ENCODE assay signal across 9 cellular contexts in genomic region chr18:62249478-62250097, GRCh38.
DNase-seq lines count a peak whose midpoint lies in the region; ATAC-seq lines count a peak whose summit lies in the region.
"Had no signal": no experiment of that assay in that cellular context is flagged by ENCODE, and none has a peak within 500 bp of the region (broad histone marks: within the 10 kb centered on the region; RNA-seq: fewer than 3 reads in every experiment).

No MANE protein-coding gene starts in this region.

- H3K27ac Mint-ChIP-seq in central memory CD8-positive, alpha-beta T cell (ENCODE audit: low read depth): no peak overlapping the region
- H3K27ac Mint-ChIP-seq: dendritic cell treated with granulocyte-macrophage colony-stimulating factor and Interleukin-4, amounts not matched to agents 40 ng/mL and 50 ng/mL, for 4 days had no signal

- ATAC-seq in HG02798 (IDR thresholded peaks at IDR 0.05; ENCODE audit: poor library complexity, unreplicated experiment) (peak; percentile 66), HG02759 (IDR thresholded peaks at IDR 0.05; ENCODE audit: unreplicated experiment) (no peak)
- ATAC-seq in central memory CD8-positive, alpha-beta T cell (replicated peaks; ENCODE audit: extremely low read depth, poor library complexity, severe bottlenecking): no peak

- no peaks in the 10 kb centered on the region for H3K27me3 Mint-ChIP-seq in central memory CD8-positive, alpha-beta T cell
- H3K27me3 Mint-ChIP-seq: dendritic cell treated with granulocyte-macrophage colony-stimulating factor and Interleukin-4, amounts not matched to agents 40 ng/mL and 50 ng/mL, for 4 days had no signal

- DNase-seq in EL (peak; percentile 67), NCI-H2196 (lab: John Stamatoyannopoulos, UW; ENCODE audit: unreplicated experiment) (peak; percentile 80), kidney tubule cell (ENCODE audit: low spot score) (peak; percentile 77)
- DNase-seq in activated CD4-positive, CD25-positive, alpha-beta regulatory T cell (lab: John Stamatoyannopoulos, UW): peak; percentile 24 to 58 (median 47)
- DNase-seq in central memory CD8-positive, alpha-beta T cell (ENCODE audit: low spot score in 2 of 2): peak; percentile 37 to 41
- DNase-seq in stimulated activated CD4-positive, alpha-beta T cell treated with anti-CD3 and anti-CD28 coated beads, Interleukin-2, amount 100 ng/mL, for 4 hours (ENCODE audit: low read depth): peak; percentile 67

- H3K4me1 Mint-ChIP-seq in central memory CD8-positive, alpha-beta T cell: no peaks in the 10 kb centered on the region

- H3K9me3 Mint-ChIP-seq in central memory CD8-positive, alpha-beta T cell: no peaks in the 10 kb centered on the region
- H3K9me3 Mint-ChIP-seq: dendritic cell treated with granulocyte-macrophage colony-stimulating factor and Interleukin-4, amounts not matched to agents 40 ng/mL and 50 ng/mL, for 4 days had no signal

- no peak overlapping the region for H3K4me3 Mint-ChIP-seq in central memory CD8-positive, alpha-beta T cell
- H3K4me3 Mint-ChIP-seq: dendritic cell treated with granulocyte-macrophage colony-stimulating factor and Interleukin-4, amounts not matched to agents 40 ng/mL and 50 ng/mL, for 4 days had no signal

- H3K36me3 Mint-ChIP-seq in central memory CD8-positive, alpha-beta T cell (ENCODE audit: insufficient read depth): peaks cover 12% of the 10 kb centered on the region
